Comparison of ENCODE assay signal across 10 cellular contexts in genomic region chrY:3003510-3003817, GRCh38.
DNase-seq lines count a peak whose midpoint lies in the region; ATAC-seq and TF ChIP-seq lines count a peak whose summit lies in the region.
"Had no signal": no experiment of that assay in that cellular context is flagged by ENCODE, and none has a peak within 500 bp of the region (broad histone marks: within the 10 kb centered on the region; RNA-seq: fewer than 3 reads in every experiment).

No MANE protein-coding gene starts in this region.

- no peak for TF ChIP-seq POLR2A in gastroesophageal sphincter (IDR thresholded peaks at IDR 0.05)
- no peak for TF ChIP-seq POLR2A in thyroid gland (IDR thresholded peaks at IDR 0.05)

- WGBS in gastroesophageal sphincter (ENCODE audit: low coverage in 1 of 2), 2 donors = no CpG with 5 or more reads among the region's 1 CpG
- WGBS in thyroid gland, 2 donors = 0% methylated on average over 1 of the region's 1 CpG

- no peaks in the 10 kb centered on the region for H3K9me3 Mint-ChIP-seq in activated T-cell treated with anti-CD3 and anti-CD28 coated beads, Interleukin-2, amount 50 U/mL, for 4 hours
- H3K9me3 Mint-ChIP-seq: mesothelial cell of epicardium had no signal

- H3K4me1 ChIP-seq in RWPE2 (ENCODE audit: insufficient read depth, poor library complexity, severe bottlenecking) (peaks cover 22% of the 10 kb centered on the region), gastroesophageal sphincter (peaks cover 0 to 48% (median 0%) of the 10 kb centered on the region in 3 donors), thyroid gland (no peaks in the 10 kb centered on the region)

- peak in 1 of 2 donors; percentile 65 for ATAC-seq in activated T-cell treated with anti-CD3 and anti-CD28 coated beads, Interleukin-2, amount 50 U/mL, for 4 hours
- ATAC-seq in RWPE2 (ENCODE audit: low read depth) = peak; percentile 6; the same call in 2 of the 3 replicates
- ATAC-seq in gastroesophageal sphincter = no peak

- TF ChIP-seq EP300 in gastroesophageal sphincter (IDR thresholded peaks at IDR 0.05) = no peak

- no peaks in the 10 kb centered on the region for H3K36me3 ChIP-seq in RWPE2 (ENCODE audit: low read depth)
- H3K36me3 ChIP-seq in gastroesophageal sphincter = no peaks in the 10 kb centered on the region
- H3K36me3 ChIP-seq in thyroid gland = no peaks in the 10 kb centered on the region
- H3K36me3 ChIP-seq: cardiac muscle cell had no signal

- H3K27me3 Mint-ChIP-seq in activated T-cell treated with anti-CD3 and anti-CD28 coated beads, Interleukin-2, amount 50 U/mL, for 4 hours (ENCODE audit: low read depth) = no peaks in the 10 kb centered on the region

- H3K36me3 Mint-ChIP-seq in activated T-cell treated with anti-CD3 and anti-CD28 coated beads, Interleukin-2, amount 50 U/mL, for 4 hours (ENCODE audit: insufficient read depth) = no peaks in the 10 kb centered on the region
- H3K36me3 Mint-ChIP-seq: mesothelial cell of epicardium had no signal

- no peak for DNase-seq in activated T-cell treated with anti-CD3 and anti-CD28 coated beads, Interleukin-2, amount 50 U/mL, for 4 hours
- no peak for DNase-seq in activated T-cell treated with anti-CD3 and anti-CD28 coated beads, Interleukin-2, amount 50 U/mL, for 48 hours
- DNase-seq in RWPE2 (ENCODE audit: low spot score) (no peak), thyroid gland (no peak), NCI-H2171 treated with DMSO at 0.1 percent for 48 hours (lab: John Stamatoyannopoulos, UW) (no peak), activated gamma-delta T cell treated with Interleukin-2 at 50 U/mL for 16 hours (no peak), NCI-H2029 treated with DMSO at 0.1 percent for 48 hours (lab: John Stamatoyannopoulos, UW) (no peak)

- peaks cover 61% of the 10 kb centered on the region for H3K4me1 Mint-ChIP-seq in activated T-cell treated with anti-CD3 and anti-CD28 coated beads, Interleukin-2, amount 50 U/mL, for 4 hours (ENCODE audit: low read depth)
- H3K4me1 Mint-ChIP-seq: mesothelial cell of epicardium had no signal

- no peaks in the 10 kb centered on the region for H3K27me3 ChIP-seq in RWPE2 (ENCODE audit: insufficient read depth, poor library complexity, severe bottlenecking)
- no peaks in the 10 kb centered on the region for H3K27me3 ChIP-seq in gastroesophageal sphincter
- no peaks in the 10 kb centered on the region for H3K27me3 ChIP-seq in thyroid gland
- H3K27me3 ChIP-seq: cardiac muscle cell had no signal

- H3K4me3 ChIP-seq in RWPE2 (ENCODE audit: severe bottlenecking) (peak overlapping the region; percentile 30), gastroesophageal sphincter (peak overlapping the region; percentile 51 to 65), thyroid gland (replicated peaks in 1 of 3) (peak overlapping the region in 2 of 3 donors; percentile 28 to 66)
- H3K4me3 ChIP-seq: cardiac muscle cell had no signal

- intact Hi-C loops in thyroid gland (cut with DNase I) = no loop called here

- H3K9me3 ChIP-seq in RWPE2 (ENCODE audit: severe bottlenecking) (no peaks in the 10 kb centered on the region), gastroesophageal sphincter (no peaks in the 10 kb centered on the region), thyroid gland (no peaks in the 10 kb centered on the region)

- H3K27ac ChIP-seq in RWPE2 (ENCODE audit: poor library complexity, severe bottlenecking) (peak overlapping the region; percentile 86), gastroesophageal sphincter (peak overlapping the region in 2 of 4 donors; percentile 75 to 81), thyroid gland (peak overlapping the region in 1 of 3 donors; percentile 97)
- H3K27ac ChIP-seq: cardiac muscle cell had no signal

- H3K4me3 Mint-ChIP-seq in activated T-cell treated with anti-CD3 and anti-CD28 coated beads, Interleukin-2, amount 50 U/mL, for 4 hours = peak overlapping the region; percentile 88
- H3K4me3 Mint-ChIP-seq: mesothelial cell of epicardium had no signal

- TF ChIP-seq CTCF in RWPE2 (IDR thresholded peaks at IDR 0.05; ENCODE audit: poor library complexity, severe bottlenecking) = no peak
- TF ChIP-seq CTCF in gastroesophageal sphincter (IDR thresholded peaks at IDR 0.05) = no peak
- TF ChIP-seq CTCF in thyroid gland (IDR thresholded peaks at IDR 0.05) = no peak
